Comparison of ENCODE assay signal across 1 cellular context in genomic region chr10:100009793-100010676, GRCh38.
TF ChIP-seq lines count a peak whose summit lies in the region.

TSS of gene DNMBP (minus strand) at chr10:100009947. CDS start at chr10:99972124, 37,823 bp downstream.

TF ChIP-seq in SK-N-SH, 30 proteins besides CTCF, POLR2A, EP300 and RAD21 (continued from another document):
- TF ChIP-seq REST (IDR thresholded peaks at IDR 0.05; ENCODE audit: low read depth, low read length) (no peak), CHD2 (IDR thresholded peaks at IDR 0.05; ENCODE audit: low read length, partially characterized antibody) (no peak), ZBTB33 (IDR thresholded peaks at IDR 0.05; ENCODE audit: borderline replicate concordance, low read depth) (no peak), GATA2 (CRISPR knock-in tag; IDR thresholded peaks at IDR 0.05) (no peak), MEF2A (IDR thresholded peaks at IDR 0.05; ENCODE audit: borderline replicate concordance, low read depth) (no peak), NRF1 (IDR thresholded peaks at IDR 0.05; ENCODE audit: low read depth, low read length) (no peak), MXI1 (IDR thresholded peaks at IDR 0.05; ENCODE audit: low read depth, low read length) (peak; percentile 48), RCOR1 (IDR thresholded peaks at IDR 0.05; ENCODE audit: low read length) (no peak), TAF1 (IDR thresholded peaks at IDR 0.05; ENCODE audit: borderline replicate concordance, low read depth, low read length) (peak; percentile 50), TEAD4 (IDR thresholded peaks at IDR 0.05; ENCODE audit: borderline replicate concordance, insufficient read depth) (no peak), USF1 (IDR thresholded peaks at IDR 0.05; ENCODE audit: borderline replicate concordance, low read depth) (no peak), GABPA (IDR thresholded peaks at IDR 0.05; ENCODE audit: low read depth) (no peak), USF2 (IDR thresholded peaks at IDR 0.05; ENCODE audit: borderline replicate concordance, low read depth, low read length) (no peak), NFIC (IDR thresholded peaks at IDR 0.05; ENCODE audit: borderline replicate concordance) (no peak), SIN3A (IDR thresholded peaks at IDR 0.05; ENCODE audit: borderline replicate concordance, low read depth, low read length) (peak; percentile 72; the same call in 1 of the 2 replicates), POLR2AphosphoS5 (IDR thresholded peaks at IDR 0.05; ENCODE audit: low read depth, low read length) (peak; percentile 42; the same call in 1 of the 2 replicates), IRF3 (IDR thresholded peaks at IDR 0.05; ENCODE audit: low read depth, low read length) (no peak), FOXM1 (IDR thresholded peaks at IDR 0.05; ENCODE audit: low read depth) (no peak), FOSL2 (IDR thresholded peaks at IDR 0.05; ENCODE audit: borderline replicate concordance, low read depth) (peak; percentile 51; the same call in 1 of the 2 replicates)
